27 cellular contexts compared by ENCODE assay signal in genomic region chr20:56914532-56914931, GRCh38.
"Had no signal": no experiment of that assay in that cellular context is flagged by ENCODE, and none has a peak within 500 bp of the region (broad histone marks: within the 10 kb centered on the region; RNA-seq: fewer than 3 reads in every experiment).

No MANE protein-coding gene starts in this region.

- H3K27me3 ChIP-seq: gastrocnemius medialis had no signal

- FAIRE-seq: islet of Langerhans, keratinocyte had no signal

- H3K36me3 ChIP-seq: esophagus squamous epithelium, gastrocnemius medialis, heart right ventricle, left lung, lower lobe of right lung had no signal

- H3K36me3 Mint-ChIP-seq: mesothelial cell of epicardium; naive thymus-derived CD8-positive, alpha-beta T cell had no signal

- H3K4me3 Mint-ChIP-seq: mesothelial cell of epicardium; naive B cell; naive thymus-derived CD8-positive, alpha-beta T cell had no signal

- H3K4me1 Mint-ChIP-seq: mesothelial cell of epicardium, naive B cell had no signal

- H3K9me3 Mint-ChIP-seq: mesothelial cell of epicardium had no signal

- H3K4me1 ChIP-seq: gastrocnemius medialis, heart right ventricle, left lung, lower lobe of right lung had no signal

- ATAC-seq: esophagus mucosa; gastrocnemius medialis; heart right ventricle; left cardiac atrium; left lung; left ventricle myocardium superior; lower lobe of right lung; mucosa of descending colon; naive thymus-derived CD8-positive, alpha-beta T cell had no signal

- H3K4me3 ChIP-seq: coronary artery, dorsolateral prefrontal cortex, esophagus squamous epithelium, gastrocnemius medialis, heart right ventricle, left lung, lower lobe of right lung, mucosa of descending colon had no signal

- H3K9me3 ChIP-seq: esophagus squamous epithelium, gastrocnemius medialis, heart right ventricle, left lung, lower lobe of right lung, mucosa of descending colon had no signal

- H3K27ac ChIP-seq: coronary artery, dorsolateral prefrontal cortex, epithelial cell of prostate, esophagus squamous epithelium, gastrocnemius medialis, heart right ventricle, left lung, lower lobe of right lung had no signal

- DNase-seq: dermis blood vessel endothelial cell; dorsolateral prefrontal cortex; effector CD4-positive, alpha-beta T cell; effector memory CD4-positive, alpha-beta T cell; erythroblast; esophagus squamous epithelium; foreskin fibroblast; foreskin melanocyte; gastrocnemius medialis; glutamatergic neuron; head of caudate nucleus; heart right ventricle; hippocampal formation; left cardiac atrium; left lung; left ventricle myocardium superior; lower lobe of right lung; mesenchymal stem cell; mucosa of descending colon; naive B cell; naive thymus-derived CD8-positive, alpha-beta T cell had no signal

- H3K27ac Mint-ChIP-seq: mesothelial cell of epicardium; naive thymus-derived CD8-positive, alpha-beta T cell had no signal
